8 cellular contexts compared by ENCODE assay signal in genomic region chr10:104328916-104329710, GRCh38. TPM values are rescaled to one million over a fixed set of nuclear protein-coding genes. Genes with fewer than 3 reads are reported as not detected.
DNase-seq lines count a peak whose midpoint lies in the region; ATAC-seq, FAIRE-seq and TF ChIP-seq lines count a peak whose summit lies in the region.

No MANE protein-coding gene starts in this region.

- H3K27me3 ChIP-seq in HUES6 (ENCODE audit: control insufficient read depth, insufficient read depth, low read length), result no peaks in the 10 kb centered on the region
- H3K27me3 ChIP-seq in K562 (ENCODE audit: control insufficient read depth in 2 of 2, insufficient read depth in 2 of 2, low read length in 2 of 2), result no peaks in the 10 kb centered on the region
- H3K27me3 ChIP-seq in small intestine (ENCODE audit: control insufficient read depth in 2 of 2, insufficient read depth in 2 of 2, low read length in 2 of 2), result no peaks in the 10 kb centered on the region

- TF ChIP-seq POLR2A in A549 (IDR thresholded peaks at IDR 0.05; ENCODE audit: low read length) (no peak), K562 (conservative IDR thresholded peaks at IDR 0.05) (no peak)

- H3K79me2 ChIP-seq in K562 (ENCODE audit: control insufficient read depth, insufficient read depth, low read length), result peaks cover 100% of the 10 kb centered on the region

- CTCF ChIA-PET in A549 (lab: Yijun Ruan, JAX), result interaction anchor here (1.0 to 5.9 kb wide), 7 partner anchors 10 to 37 kb away, joined by 3 to 45 read pairs (median 9); partner anchors contain the start of genes CFAP58 and ITPRIP
- CTCF ChIA-PET in K562 (lab: Yijun Ruan, JAX; ENCODE audit: low intra/inter-chr PET ratio), result no interaction called here

- DNase-seq in A549 (ENCODE audit: low read depth in 1 of 2, low spot score in 1 of 2), result peak; percentile 51 to 90
- DNase-seq in UCSD-AML1 (lab: John Stamatoyannopoulos, UW; ENCODE audit: unreplicated experiment), result peak; percentile 46
- peak in 2 of 4 experiments; percentile 26 to 55 for DNase-seq in K562 (ENCODE audit: extremely low read depth in 1 of 4, low spot score in 3 of 4)
- DNase-seq in kidney glomerular epithelial cell (lab: John Stamatoyannopoulos, UW), result peak; percentile 89
- peak; percentile 39 to 65 (median 50) for DNase-seq in stimulated activated CD4-positive, alpha-beta T cell treated with anti-CD3 and anti-CD28 coated beads, Interleukin-1b, Interleukin-23, amount 100 ng/mL, for 24 hours (ENCODE audit: low read depth in 4 of 4, low spot score in 1 of 4)
- DNase-seq in small intestine, result no peak

- H3K36me3 ChIP-seq in HUES6 (ENCODE audit: control insufficient read depth, insufficient read depth, low read length), result no peaks in the 10 kb centered on the region
- H3K36me3 ChIP-seq in K562 (ENCODE audit: control insufficient read depth, insufficient read depth, low read length), result peaks cover 84% of the 10 kb centered on the region
- H3K36me3 ChIP-seq in small intestine (ENCODE audit: control insufficient read depth in 2 of 2, insufficient read depth in 2 of 2, low read length in 2 of 2), result no peaks in the 10 kb centered on the region

- H3K4me1 ChIP-seq in A549 (peaks cover 77% of the 10 kb centered on the region), HUES6 (ENCODE audit: control insufficient read depth, insufficient read depth, low read length) (peaks cover 83% of the 10 kb centered on the region), K562 (replicated peaks in 1 of 2; ENCODE audit: control insufficient read depth in 2 of 2, insufficient read depth in 2 of 2, low read length in 2 of 2) (peaks cover 63 to 66% of the 10 kb centered on the region in 2 experiments), small intestine (ENCODE audit: control insufficient read depth in 2 of 2, insufficient read depth in 1 of 2, low read depth in 1 of 2, low read length in 1 of 2) (peaks cover 2 to 23% of the 10 kb centered on the region in 2 donors)

- H4K20me1 ChIP-seq in K562 (replicated peaks; ENCODE audit: control insufficient read depth, insufficient read depth, low read length), result peaks cover 72% of the 10 kb centered on the region

- 24% methylated on average over 15 of the region's 15 CpGs for WGBS in A549 (ENCODE audit: missing lambda C conversion rate)
- WGBS in K562 (ENCODE audit: insufficient coverage, low coverage, missing lambda C conversion rate), result 20% methylated on average over 6 of the region's 15 CpGs
- 46 to 73% (median 57%) methylated on average over 15 of the region's 15 CpGs for WGBS in small intestine, 3 donors

- H3K4me3 ChIP-seq in A549, result peak overlapping the region; percentile 33; the same call in 2 of the 3 replicates
- peak overlapping the region; percentile 25 for H3K4me3 ChIP-seq in HUES6 (ENCODE audit: low read depth, low read length)
- H3K4me3 ChIP-seq in K562, result no peak overlapping the region
- no peak overlapping the region for H3K4me3 ChIP-seq in small intestine (ENCODE audit: low read depth in 1 of 2, low read length in 2 of 2)

- POLR2A ChIA-PET in A549 (lab: Yijun Ruan, JAX) (interaction anchor here (1.3 to 2.1 kb wide), 3 partner anchors 9 to 24 kb away, joined by 3 to 17 read pairs (median 4); partner anchors contain the start of genes CFAP58 and ITPRIP), K562 (lab: Yijun Ruan, JAX) (interaction anchor here (0.6 to 1.3 kb wide), 3 partner anchors 12 to 22 kb away, joined by 3 to 7 read pairs (median 3); no protein-coding TSS in a partner anchor)

- no peaks in the 10 kb centered on the region for H3K9me3 ChIP-seq in A549
- H3K9me3 ChIP-seq in HUES6 (ENCODE audit: control insufficient read depth, insufficient read depth, low read depth, low read length), result no peaks in the 10 kb centered on the region
- H3K9me3 ChIP-seq in K562 (replicated peaks; ENCODE audit: control insufficient read depth, insufficient read depth, low read depth, low read length), result no peaks in the 10 kb centered on the region
- H3K9me3 ChIP-seq in small intestine (ENCODE audit: control insufficient read depth, low read depth), result no peaks in the 10 kb centered on the region

- FAIRE-seq in A549 (lab: Jason Lieb, UNC) (no peak), K562 (lab: Jason Lieb, UNC) (peak; percentile 79), small intestine (lab: Jason Lieb, UNC) (no peak)

- in situ Hi-C loops in K562 (cut with MboI), result no loop called here

- H3K27ac ChIP-seq in A549 (peak overlapping the region; percentile 93 to 97), HUES6 (ENCODE audit: low read depth, low read length) (peak overlapping the region; percentile 38), K562 (ENCODE audit: extremely low read depth, low read depth, low read length) (peak overlapping the region; percentile 62), small intestine (ENCODE audit: low read depth in 1 of 2, low read length in 1 of 2) (peak overlapping the region in 1 of 2 donors; percentile 79)

- H3K9ac ChIP-seq in HUES6 (ENCODE audit: low read length) (peak overlapping the region; percentile 63), K562 (ENCODE audit: insufficient read depth in 1 of 2, low read depth in 2 of 2, low read length in 2 of 2) (peak overlapping the region; percentile 41 to 79; a peak in 3 of 4 replicates)

- H3K9me1 ChIP-seq in K562 (ENCODE audit: control insufficient read depth, insufficient read depth, low read length), result peaks cover 14% of the 10 kb centered on the region

- TF ChIP-seq RAD21 in A549 (conservative IDR thresholded peaks at IDR 0.05 in 1 of 2, IDR thresholded peaks at IDR 0.05 in 1 of 2), result 0 out of 5 replicates have a peak, but pooled peaks of 1 of the 2 experiments have one; percentile 26
- TF ChIP-seq RAD21 in K562 (CRISPR knock-in tag; conservative IDR thresholded peaks at IDR 0.05 in 1 of 2, IDR thresholded peaks at IDR 0.05 in 1 of 2), result no peak

- H3K4me2 ChIP-seq in A549 (peak overlapping the region; percentile 72), K562 (ENCODE audit: insufficient read depth, low read length) (peak overlapping the region; percentile 70)

- intact Hi-C loops in K562 (cut with micrococcal nuclease), result no loop called here

- no peak for TF ChIP-seq CTCF in A549 (IDR thresholded peaks at IDR 0.05)
- TF ChIP-seq CTCF in K562 (IDR thresholded peaks at IDR 0.05 in 2 of 3, conservative IDR thresholded peaks at IDR 0.05 in 1 of 3; ENCODE audit: insufficient read depth in 2 of 3, low read depth in 1 of 3, low read length in 3 of 3), result no peak

- H2AFZ ChIP-seq in K562 (ENCODE audit: low read depth, low read length), result no peak overlapping the region

- peak; percentile 78 to 79 for ATAC-seq in A549
- ATAC-seq in GM19455 (IDR thresholded peaks at IDR 0.05; ENCODE audit: unreplicated experiment), result peak; percentile 43
- ATAC-seq in K562, result peak; percentile 43

- TF ChIP-seq EP300 in A549 (IDR thresholded peaks at IDR 0.05) (peak; percentile 74 to 76; a peak in 3 of 5 replicates), K562 (IDR thresholded peaks at IDR 0.05; ENCODE audit: low read length) (no peak)

- BruUV-seq in K562 (replicated peaks; lab: Mats Ljungman, UMichigan), result no TSS peak

RNA-seq across cellular contexts. Expression of gene ITPRIP, which starts 9.2 kb away (rescaled TPM):
- polyA plus RNA-seq in A549 (2011; rRNA removed), result 14.8 and 17.4 TPM in 2 replicates
- polyA plus RNA-seq in A549 (2012; cell fraction: cytosol; rRNA removed), result 8.0 and 12.1 TPM in 2 replicates
- 17.9 and 19.4 TPM in 2 replicates for polyA plus RNA-seq in A549 (2012; cell fraction: nucleus; rRNA removed)
- 18.3 to 21.0 TPM (median 19.8 TPM) in 3 replicates for polyA plus RNA-seq in A549 (2017; fragmentation: RNase III; extraction: RNeasy Plus Mini Kit Qiagen cat#74134 plus additional on column Dnase treatment)
- 20.6 and 23.2 TPM in 2 replicates for polyA minus RNA-seq in A549 (2011; rRNA and poly(A)+ RNA removed)
- total RNA-seq in K562 (2011; cell fraction: chromatin; rRNA removed; ENCODE audit: low replicate concordance), result 30.8 and 81.8 TPM in 2 replicates
- 74.2 and 84.7 TPM in 2 replicates for total RNA-seq in K562 (2011; cell fraction: nucleolus; rRNA removed)
- total RNA-seq in K562 (2011; cell fraction: nucleoplasm; rRNA removed), result 65.3 and 65.6 TPM in 2 replicates
- 11.1 and 14.2 TPM in 2 replicates for total RNA-seq in K562 (2014; rRNA removed)
- 5.1 and 5.5 TPM in 2 replicates for total RNA-seq in K562 (2014; rRNA removed; fragmentation: Illumina TruSeq; extraction: Trizol)
- 5.2 and 5.4 TPM in 2 replicates for total RNA-seq in K562 (2015; rRNA removed; fragmentation: Illumina TruSeq; extraction: Trizol)
- total RNA-seq in K562 (2021), result 27.0 and 28.5 TPM in 2 replicates
- polyA plus RNA-seq in K562 (2011; rRNA removed), result 10.9 and 13.3 TPM in 2 replicates
- 14.2 and 21.9 TPM in 2 replicates for polyA plus RNA-seq in K562 (2011; cell fraction: cytosol; rRNA removed)
- 11.7 and 18.8 TPM in 2 replicates for polyA plus RNA-seq in K562 (2011; cell fraction: nucleus; rRNA removed)
- 14.6 and 21.0 TPM in 2 replicates for polyA plus RNA-seq in K562 (2012)
- polyA plus RNA-seq in K562 (2014; fragmentation: Illumina TruSeq; extraction: Trizol), result 17.8 and 18.5 TPM in 2 replicates
- 1 to 10 TPM; 4.4 to 4.9 TPM for polyA plus RNA-seq in K562 (2014; fragmentation: Nextera tagmentation; extraction: Ambion mirVana)
- polyA plus RNA-seq in K562 (2014; rRNA removed), result 12.9 and 15.3 TPM in 2 replicates
- 16.3 and 19.5 TPM in 2 replicates for polyA minus RNA-seq in K562 (2011; rRNA and poly(A)+ RNA removed)
- 18.0 and 19.1 TPM in 2 replicates for polyA minus RNA-seq in K562 (2011; cell fraction: cytosol; rRNA and poly(A)+ RNA removed)
- polyA minus RNA-seq in K562 (2011; cell fraction: nucleus; rRNA and poly(A)+ RNA removed), result 20.5 and 25.3 TPM in 2 replicates
- 1 to 10 TPM in 2 of 3 donors, under 1 TPM in 1; 0.67 to 10.0 (median 1.1) TPM for polyA plus RNA-seq in small intestine

RNA-seq across cellular contexts. Expression of gene CFAP58, which starts 24.5 kb away (rescaled TPM):
- 0.16 and 0.22 TPM in 2 replicates for polyA plus RNA-seq in A549 (2011; rRNA removed)
- 0.03 and 0.12 TPM in 2 replicates for polyA plus RNA-seq in A549 (2012; cell fraction: cytosol; rRNA removed)
- polyA plus RNA-seq in A549 (2012; cell fraction: nucleus; rRNA removed), result 0.07 TPM in 1 of 2 replicates, not detected in the other
- polyA plus RNA-seq in A549 (2017; fragmentation: RNase III; extraction: RNeasy Plus Mini Kit Qiagen cat#74134 plus additional on column Dnase treatment), result 0.17 to 0.32 TPM (median 0.25 TPM) in 3 replicates
- 0.50 TPM in 1 of 2 replicates, not detected in the other for polyA minus RNA-seq in A549 (2011; rRNA and poly(A)+ RNA removed)
- 0.30 and 3.4 TPM in 2 replicates for total RNA-seq in K562 (2011; cell fraction: chromatin; rRNA removed; ENCODE audit: low replicate concordance)
- 0.33 and 0.92 TPM in 2 replicates for total RNA-seq in K562 (2011; cell fraction: nucleolus; rRNA removed)
- total RNA-seq in K562 (2011; cell fraction: nucleoplasm; rRNA removed), result 1.1 and 1.2 TPM in 2 replicates
- total RNA-seq in K562 (2014; rRNA removed), result 0.45 and 2.0 TPM in 2 replicates
- 0.98 and 1.2 TPM in 2 replicates for total RNA-seq in K562 (2014; rRNA removed; fragmentation: Illumina TruSeq; extraction: Trizol)
- total RNA-seq in K562 (2015; rRNA removed; fragmentation: Illumina TruSeq; extraction: Trizol), result 0.54 and 0.68 TPM in 2 replicates
- 0.60 and 0.69 TPM in 2 replicates for total RNA-seq in K562 (2021)
- polyA plus RNA-seq in K562 (2011; rRNA removed), result 0.62 and 1.2 TPM in 2 replicates
- 0.06 and 0.22 TPM in 2 replicates for polyA plus RNA-seq in K562 (2011; cell fraction: cytosol; rRNA removed)
- 1.4 and 1.5 TPM in 2 replicates for polyA plus RNA-seq in K562 (2011; cell fraction: nucleus; rRNA removed)
- polyA plus RNA-seq in K562 (2012), result 0.51 and 1.7 TPM in 2 replicates
- 0.71 and 0.72 TPM in 2 replicates for polyA plus RNA-seq in K562 (2014; fragmentation: Illumina TruSeq; extraction: Trizol)
- polyA plus RNA-seq in K562 (2014; fragmentation: Nextera tagmentation; extraction: Ambion mirVana), result under 1 TPM; 0.08 to 0.52 TPM
- 0.42 and 1.0 TPM in 2 replicates for polyA plus RNA-seq in K562 (2014; rRNA removed)
- polyA minus RNA-seq in K562 (2011; rRNA and poly(A)+ RNA removed), result 0.88 and 1.3 TPM in 2 replicates
- 0.48 and 0.91 TPM in 2 replicates for polyA minus RNA-seq in K562 (2011; cell fraction: cytosol; rRNA and poly(A)+ RNA removed)
- 0.40 and 1.3 TPM in 2 replicates for polyA minus RNA-seq in K562 (2011; cell fraction: nucleus; rRNA and poly(A)+ RNA removed)
- under 1 TPM in 2 of 3 donors, not detected in 1; 0.07 to 0.27 TPM for polyA plus RNA-seq in small intestine

Comparison
In these comparisons a context has a peak if more than half of its experiments do, and no peak if none do; other contexts are left out.
1. H3K4me3 ChIP-seq: peak in A549 (single experiment) and HUES6 (single experiment); none in K562 (single experiment) and small intestine (0 of 2).
2. Of the 35 proteins assayed by ChIP-seq in both K562 and A549: peak only in K562: none; only in A549: E2F6, EP300, JUNB, MAX and MYC; in both: CEBPB; in neither: 27; mixed calls (peak in some experiments, not most) for 2.
3. Peak in every context shown above with its lines, with median percentiles within 50 percentile points of each other: ATAC-seq.